ENCODE assay signal across 15 cellular contexts in genomic region chr9:121720992-121721350, GRCh38.
A peak's percentile ranks its signal among the peaks of the same experiment; 100 is the strongest.
DNase-seq lines count a peak whose midpoint lies in the region; ATAC-seq and TF ChIP-seq lines count a peak whose summit lies in the region.
"Had no signal": no experiment of that assay in that cellular context is flagged by ENCODE, and none has a peak within 500 bp of the region (broad histone marks: within the 10 kb centered on the region; RNA-seq: fewer than 3 reads in every experiment).

No MANE protein-coding gene starts in this region.

- peak overlapping the region; percentile 50; the same call in 1 of the 2 replicates for H3K9ac ChIP-seq in BLaER1
- no peak overlapping the region for H3K9ac ChIP-seq in OCI-LY1 (ENCODE audit: low read length)

- H3K4me3 ChIP-seq in BLaER1 (no peak overlapping the region), OCI-LY1 (ENCODE audit: low read depth, low read length, poor library complexity, severe bottlenecking) (no peak overlapping the region), osteoblast (ENCODE audit: insufficient read depth, low read length) (no peak overlapping the region)
- H3K4me3 ChIP-seq: adrenal gland, thoracic aorta had no signal

- H3K79me2 ChIP-seq in OCI-LY1 (ENCODE audit: insufficient read depth, low read length) = no peaks in the 10 kb centered on the region
- H3K79me2 ChIP-seq in osteoblast (ENCODE audit: insufficient read depth, low read length) = peaks cover 19% of the 10 kb centered on the region

- TF ChIP-seq CTCF in OCI-LY1 (IDR thresholded peaks at IDR 0.05; ENCODE audit: low read length) (peak; percentile 39; the same call in 1 of the 2 replicates), endothelial cell (IDR thresholded peaks at IDR 0.05; ENCODE audit: unreplicated experiment) (no peak), osteoblast (IDR thresholded peaks at IDR 0.05; ENCODE audit: extremely low read depth, low read depth, low read length) (peak; percentile 32), GM13976 (IDR thresholded peaks at IDR 0.05; ENCODE audit: borderline replicate concordance, control extremely low read depth, extremely low read depth, insufficient read depth, missing control alignments) (no peak)

- H3K36me3 Mint-ChIP-seq in endothelial cell (ENCODE audit: low read depth, unreplicated experiment) = peaks cover 9% of the 10 kb centered on the region
- H3K36me3 Mint-ChIP-seq: activated CD4-positive, alpha-beta memory T cell treated with anti-CD3 and anti-CD28 coated beads for 36 hours; naive thymus-derived CD4-positive, alpha-beta T cell had no signal

- H3K36me3 ChIP-seq in BLaER1 (0 out of 2 replicates have a peak, but pooled peaks cover 10% of the 10 kb centered on the region), OCI-LY1 (ENCODE audit: insufficient read depth, low read length) (no peaks in the 10 kb centered on the region), osteoblast (ENCODE audit: insufficient read depth, low read length) (no peaks in the 10 kb centered on the region)
- H3K36me3 ChIP-seq: adrenal gland, thoracic aorta had no signal

- no peaks in the 10 kb centered on the region for H3K9me3 Mint-ChIP-seq in endothelial cell (ENCODE audit: unreplicated experiment)
- H3K9me3 Mint-ChIP-seq: activated CD4-positive, alpha-beta memory T cell treated with anti-CD3 and anti-CD28 coated beads for 36 hours; naive thymus-derived CD4-positive, alpha-beta T cell had no signal

- peak overlapping the region; percentile 53; the same call in 1 of the 2 replicates for H3K27ac ChIP-seq in BLaER1
- no peak overlapping the region for H3K27ac ChIP-seq in OCI-LY1 (ENCODE audit: low read depth, low read length, poor library complexity, severe bottlenecking)
- no peak overlapping the region for H3K27ac ChIP-seq in osteoblast (ENCODE audit: low read depth, low read length)
- H3K27ac ChIP-seq: thoracic aorta had no signal

- H3K4me1 ChIP-seq in BLaER1 (peaks cover 49% of the 10 kb centered on the region), OCI-LY1 (ENCODE audit: insufficient read depth, low read length, severe bottlenecking) (peaks cover 7% of the 10 kb centered on the region), osteoblast (ENCODE audit: insufficient read depth, low read length) (peaks cover 20% of the 10 kb centered on the region)

- peaks cover 22% of the 10 kb centered on the region for H3K27me3 Mint-ChIP-seq in endothelial cell (ENCODE audit: unreplicated experiment)
- H3K27me3 Mint-ChIP-seq: activated CD4-positive, alpha-beta memory T cell treated with anti-CD3 and anti-CD28 coated beads for 36 hours had no signal

- H3K4me3 Mint-ChIP-seq in endothelial cell (ENCODE audit: unreplicated experiment) = peak overlapping the region; percentile 57
- H3K4me3 Mint-ChIP-seq: activated CD4-positive, alpha-beta memory T cell treated with anti-CD3 and anti-CD28 coated beads for 36 hours; naive thymus-derived CD4-positive, alpha-beta T cell had no signal

- no peaks in the 10 kb centered on the region for H3K9me2 ChIP-seq in OCI-LY1 (ENCODE audit: low read depth, low read length)

- H3K9me3 ChIP-seq in BLaER1 (no peaks in the 10 kb centered on the region), OCI-LY1 (ENCODE audit: low read length) (no peaks in the 10 kb centered on the region), osteoblast (ENCODE audit: low read depth, low read length) (no peaks in the 10 kb centered on the region)
- H3K9me3 ChIP-seq: adrenal gland, thoracic aorta had no signal

- H3K27me3 ChIP-seq in BLaER1 = no peaks in the 10 kb centered on the region
- peaks cover 7% of the 10 kb centered on the region; the same call in 1 of the 2 replicates for H3K27me3 ChIP-seq in OCI-LY1 (ENCODE audit: insufficient read depth, low read length)
- no peaks in the 10 kb centered on the region for H3K27me3 ChIP-seq in osteoblast (ENCODE audit: insufficient read depth, low read length)
- H3K27me3 ChIP-seq: adrenal gland had no signal

- DNase-seq in endothelial cell (ENCODE audit: low spot score) (no peak), osteoblast (ENCODE audit: insufficient read length, low spot score, missing footprints) (peak; percentile 93), GM13976 (ENCODE audit: low spot score) (no peak), activated gamma-delta T cell (lab: John Stamatoyannopoulos, UW) (no peak)
- DNase-seq: activated CD4-positive, alpha-beta memory T cell treated with anti-CD3 and anti-CD28 coated beads for 36 hours; adrenal gland; GOT3; naive thymus-derived CD4-positive, alpha-beta T cell; NCI-H1092 treated with DMSO at 0.1 percent for 48 hours; stimulated activated CD4-positive, alpha-beta T cell treated with anti-CD3 and anti-CD28 coated beads, Interleukin-4, amount 100 ng/mL, for 4 hours had no signal

- H3K4me2 ChIP-seq in BLaER1 (peak overlapping the region; percentile 62; the same call in 1 of the 2 replicates), OCI-LY1 (ENCODE audit: low read length) (no peak overlapping the region), osteoblast (ENCODE audit: insufficient read depth, low read length) (no peak overlapping the region)

- no peak for ATAC-seq in HG02623 (IDR thresholded peaks at IDR 0.05; ENCODE audit: unreplicated experiment)
- no peak for ATAC-seq in HG03097 (IDR thresholded peaks at IDR 0.05; ENCODE audit: low FRiP score, unreplicated experiment)
- ATAC-seq: naive thymus-derived CD4-positive, alpha-beta T cell had no signal

- peaks cover 62% of the 10 kb centered on the region for H3K4me1 Mint-ChIP-seq in endothelial cell (ENCODE audit: unreplicated experiment)

- H3F3A ChIP-seq in OCI-LY1 (ENCODE audit: insufficient read depth, low read length) = no peaks in the 10 kb centered on the region

- H2AFZ ChIP-seq in OCI-LY1 (ENCODE audit: low read length) = no peak overlapping the region
- no peak overlapping the region for H2AFZ ChIP-seq in osteoblast (ENCODE audit: low read length)

- peaks cover 100% of the 10 kb centered on the region for H4K20me1 ChIP-seq in BLaER1
- no peaks in the 10 kb centered on the region for H4K20me1 ChIP-seq in OCI-LY1 (ENCODE audit: insufficient read depth, low read length)
- H4K20me1 ChIP-seq in osteoblast (ENCODE audit: insufficient read depth, low read length) = peaks cover 20% of the 10 kb centered on the region

- in situ Hi-C loops in GM13976 (cut with MboI; ENCODE audit: low sequenced_read_pairs, unreplicated experiment) = no loop called here

- H3K27ac Mint-ChIP-seq in endothelial cell (ENCODE audit: unreplicated experiment) = peak overlapping the region; percentile 87
- H3K27ac Mint-ChIP-seq: activated CD4-positive, alpha-beta memory T cell treated with anti-CD3 and anti-CD28 coated beads for 36 hours; naive thymus-derived CD4-positive, alpha-beta T cell had no signal

Comparison
In these comparisons a context has a peak if more than half of its experiments do, and no peak if none do; other contexts are left out.
1. CTCF ChIP-seq: peak in OCI-LY1 (single experiment) and osteoblast (single experiment); none in endothelial cell (single experiment) and GM13976 (single experiment).